8 cellular contexts compared by ENCODE assay signal in the genomic region with DNA sequence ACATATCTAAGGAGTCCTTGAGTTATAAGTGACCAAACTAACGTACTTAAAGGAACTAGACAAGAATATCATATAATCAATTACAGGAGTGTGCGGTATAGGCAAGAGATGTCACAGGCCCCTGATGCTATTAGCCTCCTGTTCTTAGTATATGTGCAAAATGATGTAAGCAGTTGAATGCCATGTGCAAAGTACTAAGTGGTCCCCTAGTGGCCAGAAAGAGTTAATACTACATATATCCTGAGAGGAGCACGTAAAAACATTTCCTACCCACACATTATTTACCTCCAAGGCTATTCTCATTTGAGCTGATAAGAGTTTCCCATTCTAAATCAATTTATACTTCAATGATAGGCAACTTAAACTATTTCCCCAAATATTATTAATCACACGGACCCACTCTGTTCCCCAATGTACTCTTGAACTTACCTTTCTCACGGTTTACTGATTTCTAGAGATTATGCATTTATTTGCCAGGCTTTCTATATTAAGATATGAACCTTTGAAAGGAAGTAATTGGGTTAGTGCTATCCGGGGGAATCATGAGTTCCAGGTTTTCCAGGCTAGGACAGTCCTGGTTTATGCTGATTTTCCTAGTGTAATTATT.
A peak's percentile ranks its signal among the peaks of the same experiment; 100 is the strongest.
DNase-seq lines count a peak whose midpoint lies in the region; ATAC-seq and TF ChIP-seq lines count a peak whose summit lies in the region.
"Had no signal": no experiment of that assay in that cellular context is flagged by ENCODE, and none has a peak within 500 bp of the region (broad histone marks: within the 10 kb centered on the region; RNA-seq: fewer than 3 reads in every experiment).

No MANE protein-coding gene starts in this region.

- H3F3A ChIP-seq in GM23338 (replicated peaks; ENCODE audit: low read depth) = no peaks in the 10 kb centered on the region

- DNase-seq in GM23338 (ENCODE audit: low spot score) = peak; percentile 71
- peak; percentile 27 for DNase-seq in KBM-7
- peak; percentile 43 for DNase-seq in RPMI8226
- DNase-seq in germinal center (ENCODE audit: low spot score) = peak; percentile 66
- no peak for DNase-seq in 8988T
- no peak for DNase-seq in activated CD4-positive, CD25-positive, alpha-beta regulatory T cell (lab: John Stamatoyannopoulos, UW)

- H3K9me2 ChIP-seq in GM23338 (ENCODE audit: insufficient read depth) = no peaks in the 10 kb centered on the region

- peaks cover 22% of the 10 kb centered on the region; the same call in 2 of the 3 replicates for H3K36me3 Mint-ChIP-seq in GM23338 (ENCODE audit: low read depth)
- H3K36me3 Mint-ChIP-seq: activated naive CD4-positive, alpha-beta T cell treated with anti-CD3 and anti-CD28 coated beads, Interleukin-2, amount 50 U/mL, for 24 hours had no signal

- H3K4me3 Mint-ChIP-seq in GM23338 = no peak overlapping the region
- H3K4me3 Mint-ChIP-seq: activated naive CD4-positive, alpha-beta T cell treated with anti-CD3 and anti-CD28 coated beads, Interleukin-2, amount 50 U/mL, for 24 hours had no signal

- H3K9me3 Mint-ChIP-seq in GM23338 = peaks cover 25% of the 10 kb centered on the region
- H3K9me3 Mint-ChIP-seq: activated naive CD4-positive, alpha-beta T cell treated with anti-CD3 and anti-CD28 coated beads, Interleukin-2, amount 50 U/mL, for 24 hours had no signal

- H3K4me2 ChIP-seq in GM23338 = no peak overlapping the region

- H3K79me2 ChIP-seq in GM23338 (replicated peaks; ENCODE audit: insufficient read depth) = no peaks in the 10 kb centered on the region

- H3K27me3 Mint-ChIP-seq in GM23338 (ENCODE audit: insufficient read depth, low read depth, poor library complexity) = peaks cover 2% of the 10 kb centered on the region
- H3K27me3 Mint-ChIP-seq: activated naive CD4-positive, alpha-beta T cell treated with anti-CD3 and anti-CD28 coated beads, Interleukin-2, amount 50 U/mL, for 24 hours had no signal

- in situ Hi-C loops in KBM-7 (cut with MboI; ENCODE audit: low pct_unique_long_range_greater_than_20kb, low sequenced_read_pairs) = no loop called here

- no peak overlapping the region for H2AFZ ChIP-seq in GM23338

- no peak overlapping the region for H3K4me3 ChIP-seq in GM23338

- H4K20me1 ChIP-seq in GM23338 (replicated peaks; ENCODE audit: insufficient read depth) = no peaks in the 10 kb centered on the region

- H3K27ac ChIP-seq in GM23338 (ENCODE audit: low read depth) = no peak overlapping the region

- peak; percentile 63 to 75 for TF ChIP-seq CTCF in GM23338 (conservative IDR thresholded peaks at IDR 0.05; ENCODE audit: low read depth in 2 of 2)

- H3K4me1 Mint-ChIP-seq in GM23338 = peaks cover 3% of the 10 kb centered on the region; the same call in 2 of the 3 replicates
- H3K4me1 Mint-ChIP-seq: activated naive CD4-positive, alpha-beta T cell treated with anti-CD3 and anti-CD28 coated beads, Interleukin-2, amount 50 U/mL, for 24 hours had no signal

- H3K4me1 ChIP-seq in GM23338 (ENCODE audit: insufficient read depth) = no peaks in the 10 kb centered on the region; the same call in 1 of the 2 replicates

- no peak overlapping the region for H3K27ac Mint-ChIP-seq in GM23338
- H3K27ac Mint-ChIP-seq: activated naive CD4-positive, alpha-beta T cell treated with anti-CD3 and anti-CD28 coated beads, Interleukin-2, amount 50 U/mL, for 24 hours had no signal

- H3K27me3 ChIP-seq in GM23338 (ENCODE audit: insufficient read depth) = no peaks in the 10 kb centered on the region

- ATAC-seq in GM18499 (IDR thresholded peaks at IDR 0.05; ENCODE audit: insufficient read depth, unreplicated experiment) = peak; percentile 99
- ATAC-seq in GM23338 = peak; percentile 79

- H3K36me3 ChIP-seq in GM23338 (ENCODE audit: insufficient read depth) = peaks cover 5% of the 10 kb centered on the region; the same call in 1 of the 2 replicates

TF ChIP-seq in GM23338, 12 proteins besides CTCF, POLR2A, EP300 and RAD21 (continues in another document):
- no peak for TF ChIP-seq NANOG (IDR thresholded peaks at IDR 0.05; ENCODE audit: borderline replicate concordance)
- TF ChIP-seq ZNF331 (CRISPR knock-in tag; IDR thresholded peaks at IDR 0.05; ENCODE audit: low read depth) = no peak
- no peak for TF ChIP-seq JUNB (IDR thresholded peaks at IDR 0.05; ENCODE audit: unreplicated experiment)
- TF ChIP-seq, protein P1, sequence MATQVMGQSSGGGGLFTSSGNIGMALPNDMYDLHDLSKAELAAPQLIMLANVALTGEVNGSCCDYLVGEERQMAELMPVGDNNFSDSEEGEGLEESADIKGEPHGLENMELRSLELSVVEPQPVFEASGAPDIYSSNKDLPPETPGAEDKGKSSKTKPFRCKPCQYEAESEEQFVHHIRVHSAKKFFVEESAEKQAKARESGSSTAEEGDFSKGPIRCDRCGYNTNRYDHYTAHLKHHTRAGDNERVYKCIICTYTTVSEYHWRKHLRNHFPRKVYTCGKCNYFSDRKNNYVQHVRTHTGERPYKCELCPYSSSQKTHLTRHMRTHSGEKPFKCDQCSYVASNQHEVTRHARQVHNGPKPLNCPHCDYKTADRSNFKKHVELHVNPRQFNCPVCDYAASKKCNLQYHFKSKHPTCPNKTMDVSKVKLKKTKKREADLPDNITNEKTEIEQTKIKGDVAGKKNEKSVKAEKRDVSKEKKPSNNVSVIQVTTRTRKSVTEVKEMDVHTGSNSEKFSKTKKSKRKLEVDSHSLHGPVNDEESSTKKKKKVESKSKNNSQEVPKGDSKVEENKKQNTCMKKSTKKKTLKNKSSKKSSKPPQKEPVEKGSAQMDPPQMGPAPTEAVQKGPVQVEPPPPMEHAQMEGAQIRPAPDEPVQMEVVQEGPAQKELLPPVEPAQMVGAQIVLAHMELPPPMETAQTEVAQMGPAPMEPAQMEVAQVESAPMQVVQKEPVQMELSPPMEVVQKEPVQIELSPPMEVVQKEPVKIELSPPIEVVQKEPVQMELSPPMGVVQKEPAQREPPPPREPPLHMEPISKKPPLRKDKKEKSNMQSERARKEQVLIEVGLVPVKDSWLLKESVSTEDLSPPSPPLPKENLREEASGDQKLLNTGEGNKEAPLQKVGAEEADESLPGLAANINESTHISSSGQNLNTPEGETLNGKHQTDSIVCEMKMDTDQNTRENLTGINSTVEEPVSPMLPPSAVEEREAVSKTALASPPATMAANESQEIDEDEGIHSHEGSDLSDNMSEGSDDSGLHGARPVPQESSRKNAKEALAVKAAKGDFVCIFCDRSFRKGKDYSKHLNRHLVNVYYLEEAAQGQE (IDR thresholded peaks at IDR 0.05; ENCODE audit: unreplicated experiment) = no peak
- TF ChIP-seq, protein P2, sequence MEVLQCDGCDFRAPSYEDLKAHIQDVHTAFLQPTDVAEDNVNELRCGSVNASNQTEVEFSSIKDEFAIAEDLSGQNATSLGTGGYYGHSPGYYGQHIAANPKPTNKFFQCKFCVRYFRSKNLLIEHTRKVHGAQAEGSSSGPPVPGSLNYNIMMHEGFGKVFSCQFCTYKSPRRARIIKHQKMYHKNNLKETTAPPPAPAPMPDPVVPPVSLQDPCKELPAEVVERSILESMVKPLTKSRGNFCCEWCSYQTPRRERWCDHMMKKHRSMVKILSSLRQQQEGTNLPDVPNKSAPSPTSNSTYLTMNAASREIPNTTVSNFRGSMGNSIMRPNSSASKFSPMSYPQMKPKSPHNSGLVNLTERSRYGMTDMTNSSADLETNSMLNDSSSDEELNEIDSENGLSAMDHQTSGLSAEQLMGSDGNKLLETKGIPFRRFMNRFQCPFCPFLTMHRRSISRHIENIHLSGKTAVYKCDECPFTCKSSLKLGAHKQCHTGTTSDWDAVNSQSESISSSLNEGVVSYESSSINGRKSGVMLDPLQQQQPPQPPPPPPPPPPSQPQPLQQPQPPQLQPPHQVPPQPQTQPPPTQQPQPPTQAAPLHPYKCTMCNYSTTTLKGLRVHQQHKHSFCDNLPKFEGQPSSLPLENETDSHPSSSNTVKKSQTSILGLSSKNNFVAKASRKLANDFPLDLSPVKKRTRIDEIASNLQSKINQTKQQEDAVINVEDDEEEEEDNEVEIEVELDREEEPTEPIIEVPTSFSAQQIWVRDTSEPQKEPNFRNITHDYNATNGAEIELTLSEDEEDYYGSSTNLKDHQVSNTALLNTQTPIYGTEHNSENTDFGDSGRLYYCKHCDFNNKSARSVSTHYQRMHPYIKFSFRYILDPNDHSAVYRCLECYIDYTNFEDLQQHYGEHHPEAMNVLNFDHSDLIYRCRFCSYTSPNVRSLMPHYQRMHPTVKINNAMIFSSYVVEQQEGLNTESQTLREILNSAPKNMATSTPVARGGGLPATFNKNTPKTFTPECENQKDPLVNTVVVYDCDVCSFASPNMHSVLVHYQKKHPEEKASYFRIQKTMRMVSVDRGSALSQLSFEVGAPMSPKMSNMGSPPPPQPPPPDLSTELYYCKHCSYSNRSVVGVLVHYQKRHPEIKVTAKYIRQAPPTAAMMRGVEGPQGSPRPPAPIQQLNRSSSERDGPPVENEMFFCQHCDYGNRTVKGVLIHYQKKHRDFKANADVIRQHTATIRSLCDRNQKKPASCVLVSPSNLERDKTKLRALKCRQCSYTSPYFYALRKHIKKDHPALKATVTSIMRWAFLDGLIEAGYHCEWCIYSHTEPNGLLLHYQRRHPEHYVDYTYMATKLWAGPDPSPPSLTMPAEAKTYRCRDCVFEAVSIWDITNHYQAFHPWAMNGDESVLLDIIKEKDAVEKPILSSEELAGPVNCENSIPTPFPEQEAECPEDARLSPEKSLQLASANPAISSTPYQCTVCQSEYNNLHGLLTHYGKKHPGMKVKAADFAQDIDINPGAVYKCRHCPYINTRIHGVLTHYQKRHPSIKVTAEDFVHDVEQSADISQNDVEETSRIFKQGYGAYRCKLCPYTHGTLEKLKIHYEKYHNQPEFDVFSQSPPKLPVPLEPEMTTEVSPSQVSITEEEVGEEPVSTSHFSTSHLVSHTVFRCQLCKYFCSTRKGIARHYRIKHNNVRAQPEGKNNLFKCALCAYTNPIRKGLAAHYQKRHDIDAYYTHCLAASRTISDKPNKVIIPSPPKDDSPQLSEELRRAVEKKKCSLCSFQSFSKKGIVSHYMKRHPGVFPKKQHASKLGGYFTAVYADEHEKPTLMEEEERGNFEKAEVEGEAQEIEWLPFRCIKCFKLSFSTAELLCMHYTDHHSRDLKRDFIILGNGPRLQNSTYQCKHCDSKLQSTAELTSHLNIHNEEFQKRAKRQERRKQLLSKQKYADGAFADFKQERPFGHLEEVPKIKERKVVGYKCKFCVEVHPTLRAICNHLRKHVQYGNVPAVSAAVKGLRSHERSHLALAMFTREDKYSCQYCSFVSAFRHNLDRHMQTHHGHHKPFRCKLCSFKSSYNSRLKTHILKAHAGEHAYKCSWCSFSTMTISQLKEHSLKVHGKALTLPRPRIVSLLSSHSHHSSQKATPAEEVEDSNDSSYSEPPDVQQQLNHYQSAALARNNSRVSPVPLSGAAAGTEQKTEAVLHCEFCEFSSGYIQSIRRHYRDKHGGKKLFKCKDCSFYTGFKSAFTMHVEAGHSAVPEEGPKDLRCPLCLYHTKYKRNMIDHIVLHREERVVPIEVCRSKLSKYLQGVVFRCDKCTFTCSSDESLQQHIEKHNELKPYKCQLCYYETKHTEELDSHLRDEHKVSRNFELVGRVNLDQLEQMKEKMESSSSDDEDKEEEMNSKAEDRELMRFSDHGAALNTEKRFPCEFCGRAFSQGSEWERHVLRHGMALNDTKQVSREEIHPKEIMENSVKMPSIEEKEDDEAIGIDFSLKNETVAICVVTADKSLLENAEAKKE (CRISPR knock-in tag; IDR thresholded peaks at IDR 0.05) = no peak
- TF ChIP-seq CREB1 (CRISPR knock-in tag; IDR thresholded peaks at IDR 0.05; ENCODE audit: low read depth) = no peak

Comparison
In these comparisons a context has a peak if more than half of its experiments do, and no peak if none do; other contexts are left out.
1. DNase-seq: peak in GM23338 (single experiment), KBM-7 (single experiment), RPMI8226 (single experiment) and germinal center (single experiment); none in 8988T (single experiment) and activated CD4-positive, CD25-positive, alpha-beta regulatory T cell (0 of 4).